ENCODE assay signal across 12 cellular contexts in genomic region chr5:71907001-71907564, GRCh38.
DNase-seq lines count a peak whose midpoint lies in the region; ATAC-seq and TF ChIP-seq lines count a peak whose summit lies in the region.
"Had no signal": no experiment of that assay in that cellular context is flagged by ENCODE, and none has a peak within 500 bp of the region (broad histone marks: within the 10 kb centered on the region; RNA-seq: fewer than 3 reads in every experiment).

No MANE protein-coding gene starts in this region.

- no peak for TF ChIP-seq POLR2A in erythroblast (IDR thresholded peaks at IDR 0.05; ENCODE audit: low read length)
- no peak for TF ChIP-seq POLR2A in suprapubic skin (IDR thresholded peaks at IDR 0.05)

- H3K9me3 ChIP-seq in hepatocyte (ENCODE audit: low read depth) (no peaks in the 10 kb centered on the region), suprapubic skin (no peaks in the 10 kb centered on the region)

- ATAC-seq in GM19395 (IDR thresholded peaks at IDR 0.05; ENCODE audit: unreplicated experiment) = peak; percentile 61
- ATAC-seq: naive thymus-derived CD8-positive, alpha-beta T cell; Right ventricle myocardium inferior had no signal

- H3K4me1 ChIP-seq in hepatocyte (ENCODE audit: insufficient read depth) (peaks cover 26% of the 10 kb centered on the region), suprapubic skin (peaks cover 17% of the 10 kb centered on the region)

- no peaks in the 10 kb centered on the region for H3K79me2 ChIP-seq in hepatocyte

- TF ChIP-seq CTCF in hepatocyte (IDR thresholded peaks at IDR 0.05; ENCODE audit: poor library complexity) (no peak), dorsolateral prefrontal cortex (IDR thresholded peaks at IDR 0.05 in 54 of 56, conservative IDR thresholded peaks at IDR 0.05 in 2 of 56; ENCODE audit: low read depth in 1 of 56, partially characterized antibody in 56 of 56) (no peak), suprapubic skin (IDR thresholded peaks at IDR 0.05) (no peak)

- intact Hi-C loops in dorsolateral prefrontal cortex (cut with DNase I) = no loop called here

- H3K27me3 ChIP-seq in hepatocyte (no peaks in the 10 kb centered on the region), dorsolateral prefrontal cortex (no peaks in the 10 kb centered on the region), suprapubic skin (no peaks in the 10 kb centered on the region)

- 55% methylated on average over 3 of the region's 3 CpGs for WGBS in hepatocyte (ENCODE audit: low lambda C conversion rate, missing lambda C conversion rate)
- WGBS in suprapubic skin = 40% methylated on average over 3 of the region's 3 CpGs

- H3K36me3 ChIP-seq in hepatocyte (replicated peaks; ENCODE audit: insufficient read depth, low read depth) (no peaks in the 10 kb centered on the region), suprapubic skin (no peaks in the 10 kb centered on the region)

- no peak overlapping the region for H3K4me3 ChIP-seq in hepatocyte
- H3K4me3 ChIP-seq in dorsolateral prefrontal cortex = no peak overlapping the region
- no peak overlapping the region for H3K4me3 ChIP-seq in suprapubic skin

- no peak overlapping the region for H2AFZ ChIP-seq in hepatocyte

- H3K9me2 ChIP-seq in hepatocyte (replicated peaks; ENCODE audit: insufficient read depth) = no peaks in the 10 kb centered on the region

- no peak for TF ChIP-seq EP300 in suprapubic skin (IDR thresholded peaks at IDR 0.05)

- in situ Hi-C loops in G401 (cut with HindIII; ENCODE audit: low sequenced_read_pairs) = no loop called here

- peak; percentile 16 for DNase-seq in G401 (ENCODE audit: low spot score)
- peak; percentile 37 to 76 for DNase-seq in NCI-H524 (lab: John Stamatoyannopoulos, UW)
- no peak for DNase-seq in hepatocyte (ENCODE audit: low spot score)
- DNase-seq in dorsolateral prefrontal cortex = no peak
- DNase-seq in erythroblast (lab: John Stamatoyannopoulos, UW) = no peak
- DNase-seq in NCI-H187 treated with DMSO at 0.1 percent for 48 hours (lab: John Stamatoyannopoulos, UW) = no peak
- DNase-seq in suprapubic skin (ENCODE audit: low spot score in 2 of 2) = no peak
- DNase-seq: naive thymus-derived CD8-positive, alpha-beta T cell; NCI-H2029 treated with DMSO at 0.1 percent for 48 hours had no signal

- peak overlapping the region; percentile 80 for H3K27ac ChIP-seq in hepatocyte
- no peak overlapping the region for H3K27ac ChIP-seq in dorsolateral prefrontal cortex
- H3K27ac ChIP-seq in suprapubic skin = no peak overlapping the region
- H3K27ac ChIP-seq: C4-2B had no signal

- H3K4me2 ChIP-seq in hepatocyte = peak overlapping the region; percentile 3

- no peaks in the 10 kb centered on the region for H4K20me1 ChIP-seq in hepatocyte (ENCODE audit: insufficient read depth, poor library complexity, severe bottlenecking)

Comparison
In these comparisons a context has a peak if more than half of its experiments do, and no peak if none do; other contexts are left out.
1. DNase-seq: peak in G401 (single experiment) and NCI-H524 (2 of 2); none in hepatocyte (single experiment), dorsolateral prefrontal cortex (0 of 10), erythroblast (0 of 2), NCI-H187 treated with DMSO at 0.1 percent for 48 hours (single experiment) and suprapubic skin (0 of 2).